Comparison of ENCODE assay signal across 7 cellular contexts in the genomic region with DNA sequence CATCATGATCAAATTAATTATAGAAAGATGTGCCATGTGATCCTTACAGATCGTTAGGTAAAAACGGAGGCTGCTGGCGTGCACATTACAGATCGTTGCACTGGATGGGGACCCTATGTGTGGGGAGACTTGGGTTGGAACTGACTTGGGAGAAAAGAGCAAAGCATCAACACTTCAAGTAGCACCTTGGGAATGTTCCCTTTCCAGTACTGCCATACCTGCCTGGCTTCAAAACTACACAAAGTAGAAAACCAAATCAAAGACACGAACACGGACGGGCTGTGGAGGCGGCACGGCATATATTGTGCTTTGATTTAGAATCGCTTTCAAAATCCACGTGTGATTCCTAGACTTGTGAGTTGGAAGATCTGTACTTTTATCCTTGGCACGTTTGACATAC. TPM values are rescaled to one million over a fixed set of nuclear protein-coding genes. Genes with fewer than 3 reads are reported as not detected.
DNase-seq lines count a peak whose midpoint lies in the region; ATAC-seq, FAIRE-seq and TF ChIP-seq lines count a peak whose summit lies in the region.

No MANE protein-coding gene starts in this region.

- no peaks in the 10 kb centered on the region for H4K20me1 ChIP-seq in HCT116 (ENCODE audit: insufficient read depth)

- no peaks in the 10 kb centered on the region for H3K9me3 ChIP-seq in HCT116 (ENCODE audit: control insufficient read depth in 1 of 2, insufficient read depth in 1 of 2, low read depth in 1 of 2, low read length in 2 of 2)
- no peaks in the 10 kb centered on the region for H3K9me3 ChIP-seq in SK-N-MC (ENCODE audit: low read depth, low read length)
- H3K9me3 ChIP-seq in small intestine (ENCODE audit: control insufficient read depth, low read depth), result no peaks in the 10 kb centered on the region

- TF ChIP-seq CTCF in HCT116 (IDR thresholded peaks at IDR 0.05 in 2 of 3, conservative IDR thresholded peaks at IDR 0.05 in 1 of 3; ENCODE audit: borderline replicate concordance in 1 of 3, insufficient read depth in 1 of 3, low read depth in 2 of 3, low read length in 2 of 3), result no peak
- no peak for TF ChIP-seq CTCF in foreskin keratinocyte (conservative IDR thresholded peaks at IDR 0.05)

- POLR2A ChIA-PET in HCT116 (lab: Charles Lee), result no interaction called here

- TF ChIP-seq POLR2A in HCT116 (IDR thresholded peaks at IDR 0.05; ENCODE audit: borderline replicate concordance, extremely low read depth, insufficient read depth, insufficient read length), result no peak

- peaks cover 0 to 3% of the 10 kb centered on the region in 2 experiments; a peak in 1 of 4 replicates for H3K36me3 ChIP-seq in HCT116 (ENCODE audit: control insufficient read depth in 1 of 2, insufficient read depth in 2 of 2, low read length in 2 of 2)
- H3K36me3 ChIP-seq in SK-N-MC (ENCODE audit: insufficient read depth, low read length), result 0 out of 2 replicates have a peak, but pooled peaks cover 3% of the 10 kb centered on the region
- no peaks in the 10 kb centered on the region for H3K36me3 ChIP-seq in small intestine (ENCODE audit: control insufficient read depth in 2 of 2, insufficient read depth in 2 of 2, low read length in 2 of 2)

- H2AFZ ChIP-seq in HCT116 (ENCODE audit: low read depth, low read length, poor library complexity, severe bottlenecking), result no peak overlapping the region

- CTCF ChIA-PET in HCT116 (lab: Charles Lee), result no interaction called here

- ATAC-seq in HCT116 (no peak), foreskin keratinocyte (no peak), GM18868 (IDR thresholded peaks at IDR 0.05; ENCODE audit: unreplicated experiment) (no peak), GM19397 (IDR thresholded peaks at IDR 0.05; ENCODE audit: unreplicated experiment) (no peak)

- peak overlapping the region; percentile 45; the same call in 1 of the 2 replicates for H3K27ac ChIP-seq in HCT116 (ENCODE audit: low read depth, low read length)
- no peak overlapping the region for H3K27ac ChIP-seq in SK-N-MC
- peak overlapping the region; percentile 88 for H3K27ac ChIP-seq in foreskin keratinocyte
- H3K27ac ChIP-seq in small intestine (ENCODE audit: low read depth in 1 of 2, low read length in 1 of 2), result no peak overlapping the region

- peak overlapping the region; percentile 86 for H3K9ac ChIP-seq in HCT116 (ENCODE audit: low read length)
- H3K9ac ChIP-seq in SK-N-MC (ENCODE audit: insufficient read length), result peak overlapping the region; percentile 75

- FAIRE-seq in small intestine (lab: Jason Lieb, UNC), result no peak

- RAD21 ChIA-PET in HCT116 (lab: Charles Lee; ENCODE audit: low non-redundant PET in 1 of 2, low total read pairs in 2 of 2, uncharacterized antibody in 2 of 2, unreplicated experiment in 2 of 2), result no interaction called here

- H3K27me3 ChIP-seq in HCT116 (ENCODE audit: insufficient read depth, low read length) (no peaks in the 10 kb centered on the region), foreskin keratinocyte (no peaks in the 10 kb centered on the region), small intestine (ENCODE audit: control insufficient read depth in 2 of 2, insufficient read depth in 2 of 2, low read length in 2 of 2) (no peaks in the 10 kb centered on the region)

- H3K4me2 ChIP-seq in HCT116 (ENCODE audit: low read length), result peak overlapping the region; percentile 81

- no peak for DNase-seq in HCT116 (ENCODE audit: low read depth, low spot score)
- DNase-seq in SK-N-MC (ENCODE audit: low read depth, low spot score), result no peak
- DNase-seq in foreskin keratinocyte, result no peak
- DNase-seq in small intestine, result peak; percentile 23
- no peak for DNase-seq in NCI-H510A treated with DMSO at 0.1 percent for 48 hours (lab: John Stamatoyannopoulos, UW)

- H3K79me2 ChIP-seq in HCT116 (ENCODE audit: insufficient read depth, low read length), result peaks cover 41% of the 10 kb centered on the region

- WGBS in small intestine, 3 donors, result 4 to 31% (median 6%) methylated on average over 12 of the region's 12 CpGs

- intact Hi-C loops in HCT116 (cut with micrococcal nuclease), result loop anchor here (2.0 kb wide), 1 partner anchor 43 kb away; the partner anchor contains the start of gene FUNDC2

- no peaks in the 10 kb centered on the region for H3K9me2 ChIP-seq in HCT116 (ENCODE audit: insufficient read depth)

- TF ChIP-seq RAD21 in HCT116 (IDR thresholded peaks at IDR 0.05; ENCODE audit: low read depth), result no peak

- H3K4me3 ChIP-seq in HCT116 (replicated peaks in 1 of 2; ENCODE audit: low read depth in 1 of 2, low read length in 2 of 2) (peak overlapping the region; percentile 64 to 77), SK-N-MC (peak overlapping the region; percentile 86), small intestine (ENCODE audit: low read depth in 1 of 2, low read length in 2 of 2) (peak overlapping the region in 1 of 2 donors; percentile 66)

- H3K4me1 ChIP-seq in HCT116 (ENCODE audit: control insufficient read depth in 1 of 2, insufficient read depth in 2 of 2, low read length in 2 of 2) (peaks cover 15 to 35% of the 10 kb centered on the region in 2 experiments), foreskin keratinocyte (peaks cover 13% of the 10 kb centered on the region), small intestine (ENCODE audit: control insufficient read depth in 2 of 2, insufficient read depth in 1 of 2, low read depth in 1 of 2, low read length in 1 of 2) (no peaks in the 10 kb centered on the region)

- BruUV-seq in HCT116 (replicated peaks; lab: Mats Ljungman, UMichigan), result no TSS peak

TF ChIP-seq in HCT116, 20 proteins besides CTCF, POLR2A, EP300 and RAD21:
- no peak for TF ChIP-seq ZNF274 (IDR thresholded peaks at IDR 0.05; ENCODE audit: low read depth, low read length)
- no peak for TF ChIP-seq FOSL1 (IDR thresholded peaks at IDR 0.05; ENCODE audit: low read depth)
- no peak for TF ChIP-seq ATF3 (IDR thresholded peaks at IDR 0.05)
- no peak for TF ChIP-seq SIN3A (IDR thresholded peaks at IDR 0.05; ENCODE audit: low read depth)
- no peak for TF ChIP-seq YY1 (IDR thresholded peaks at IDR 0.05; ENCODE audit: extremely low read depth, insufficient replicate concordance, low read depth, low read length)
- TF ChIP-seq JUND (IDR thresholded peaks at IDR 0.05), result no peak
- TF ChIP-seq MAX (IDR thresholded peaks at IDR 0.05), result no peak
- no peak for TF ChIP-seq ELF1 (IDR thresholded peaks at IDR 0.05; ENCODE audit: borderline replicate concordance, low read depth)
- TF ChIP-seq POLR2AphosphoS5 (IDR thresholded peaks at IDR 0.05; ENCODE audit: low read depth, low read length), result no peak
- TF ChIP-seq CBX3 (IDR thresholded peaks at IDR 0.05; ENCODE audit: low read depth), result no peak
- no peak for TF ChIP-seq ZFX (IDR thresholded peaks at IDR 0.05)

RNA-seq across cellular contexts. Expression of gene CMC4, which starts 0.9 kb away (rescaled TPM):
- total RNA-seq in HCT116 (2021; ENCODE audit: unreplicated experiment), result 5.3 TPM
- polyA plus RNA-seq in HCT116 (2012), result 2.2 and 4.5 TPM in 2 replicates
- 9.4 and 11.9 TPM in 2 replicates for total RNA-seq in foreskin keratinocyte
- polyA plus RNA-seq in foreskin keratinocyte, result 16.8 and 17.7 TPM in 2 replicates
- polyA plus RNA-seq in small intestine, result 10 to 100 TPM; 12.7 to 17.3 (median 13.2) TPM

RNA-seq across cellular contexts. Expression of gene MTCP1, which starts 0.9 kb away (rescaled TPM):
- total RNA-seq in HCT116 (2021; ENCODE audit: unreplicated experiment) (10.7 TPM), foreskin keratinocyte (16.5 and 18.8 TPM in 2 replicates)
- polyA plus RNA-seq in HCT116 (2012), result 6.8 and 8.2 TPM in 2 replicates
- polyA plus RNA-seq in foreskin keratinocyte (11.1 and 13.5 TPM in 2 replicates), small intestine (10 to 100 TPM; 13.5 to 42.3 (median 16.5) TPM)

RNA-seq across cellular contexts. Expression of gene BRCC3, which starts 1.3 kb away (rescaled TPM):
- total RNA-seq in HCT116 (2021; ENCODE audit: unreplicated experiment) (21.3 TPM), foreskin keratinocyte (22.9 and 26.1 TPM in 2 replicates)
- polyA plus RNA-seq in HCT116 (2012), result 13.3 and 13.4 TPM in 2 replicates
- polyA plus RNA-seq in foreskin keratinocyte (9.5 and 12.8 TPM in 2 replicates), small intestine (10 to 100 TPM; 14.3 to 28.5 (median 19.7) TPM)

RNA-seq across cellular contexts. Expression of gene FUNDC2, which starts 43.4 kb away (rescaled TPM):
- total RNA-seq in HCT116 (2021; ENCODE audit: unreplicated experiment) (32.5 TPM), foreskin keratinocyte (60.3 and 63.5 TPM in 2 replicates)
- 34.7 and 37.4 TPM in 2 replicates for polyA plus RNA-seq in HCT116 (2012)
- polyA plus RNA-seq in foreskin keratinocyte (83.8 and 84.2 TPM in 2 replicates), small intestine (100 to 1,000 TPM in 1 of 3 donors, 10 to 100 TPM in 2; 94.7 to 129 (median 99.3) TPM)

RNA-seq across cellular contexts. Expression of gene F8, which starts 47.5 kb away (rescaled TPM):
- total RNA-seq in HCT116 (2021; ENCODE audit: unreplicated experiment) (2.6 TPM), foreskin keratinocyte (0.71 and 1.2 TPM in 2 replicates)
- 1.2 and 1.7 TPM in 2 replicates for polyA plus RNA-seq in HCT116 (2012)
- polyA plus RNA-seq in foreskin keratinocyte (0.61 and 0.78 TPM in 2 replicates), small intestine (1 to 10 TPM in 2 of 3 donors, under 1 TPM in 1; 0.89 to 4.8 (median 1.4) TPM)

Comparison
In these comparisons a context has a peak if more than half of its experiments do, and no peak if none do; other contexts are left out.
1. H3K27ac ChIP-seq: peak in HCT116 (single experiment) and foreskin keratinocyte (single experiment); none in SK-N-MC (single experiment) and small intestine (0 of 2).